ENCODE assay signal across 13 cellular contexts in genomic region chr16:85174871-85175723, GRCh38.
DNase-seq lines count a peak whose midpoint lies in the region; ATAC-seq and TF ChIP-seq lines count a peak whose summit lies in the region.
"Had no signal": no experiment of that assay in that cellular context is flagged by ENCODE, and none has a peak within 500 bp of the region (broad histone marks: within the 10 kb centered on the region; RNA-seq: fewer than 3 reads in every experiment).

No MANE protein-coding gene starts in this region.

- peak; percentile 27 for DNase-seq in ELF-1 (ENCODE audit: low read depth, low spot score)
- DNase-seq in RWPE2 (ENCODE audit: low spot score), result no peak
- no peak for DNase-seq in fibroblast of villous mesenchyme (ENCODE audit: low read depth)
- DNase-seq in superior temporal gyrus (ENCODE audit: extremely low spot score), result no peak
- no peak for DNase-seq in anterior cingulate cortex (lab: John Stamatoyannopoulos, UW)
- DNase-seq: activated CD4-positive, alpha-beta T cell treated with anti-CD3 and anti-CD28 coated beads, Interleukin-2, amount 10 ng/mL, durations not matched to agents 7 days and 5 days; erythroblast; T-cell had no signal

- H3K4me2 ChIP-seq in skeletal muscle satellite cell (ENCODE audit: low read length), result peak overlapping the region; percentile 98

- H3K36me3 ChIP-seq in RWPE2 (ENCODE audit: low read depth) (no peaks in the 10 kb centered on the region), skeletal muscle satellite cell (ENCODE audit: insufficient read depth, low read length) (peaks cover 5% of the 10 kb centered on the region), gastroesophageal sphincter (no peaks in the 10 kb centered on the region)

- TF ChIP-seq EP300 in gastroesophageal sphincter (IDR thresholded peaks at IDR 0.05), result no peak

- WGBS in gastroesophageal sphincter (ENCODE audit: low coverage in 1 of 2), 2 donors, result 59 to 71% methylated on average over 5 to 7 of the region's 26 CpGs

- H3K9me3 ChIP-seq in RWPE2 (ENCODE audit: severe bottlenecking) (no peaks in the 10 kb centered on the region), skeletal muscle satellite cell (replicated peaks; ENCODE audit: low read length) (no peaks in the 10 kb centered on the region), gastroesophageal sphincter (no peaks in the 10 kb centered on the region)

- H3K4me1 ChIP-seq in RWPE2 (ENCODE audit: insufficient read depth, poor library complexity, severe bottlenecking) (peaks cover 38% of the 10 kb centered on the region), skeletal muscle satellite cell (ENCODE audit: control insufficient read depth, insufficient read depth, low read length) (peaks cover 67% of the 10 kb centered on the region), gastroesophageal sphincter (peaks cover 0 to 79% (median 30%) of the 10 kb centered on the region in 3 donors)

- peak overlapping the region; percentile 81 for H3K9ac ChIP-seq in skeletal muscle satellite cell (ENCODE audit: low read depth, low read length)

- H3K4me3 ChIP-seq in RWPE2 (ENCODE audit: severe bottlenecking) (no peak overlapping the region), fibroblast of villous mesenchyme (ENCODE audit: low read depth, low read length) (peak overlapping the region; percentile 70), skeletal muscle satellite cell (ENCODE audit: low read length) (peak overlapping the region; percentile 76), gastroesophageal sphincter (no peak overlapping the region)
- H3K4me3 ChIP-seq: GM12878 had no signal

- H3K27ac ChIP-seq in RWPE2 (ENCODE audit: poor library complexity, severe bottlenecking) (peak overlapping the region; percentile 94), gastroesophageal sphincter (peak overlapping the region in 2 of 4 donors; percentile 40 to 46)

- TF ChIP-seq CTCF in RWPE2 (IDR thresholded peaks at IDR 0.05; ENCODE audit: poor library complexity, severe bottlenecking) (no peak), fibroblast of villous mesenchyme (IDR thresholded peaks at IDR 0.05; ENCODE audit: insufficient read depth, low read depth, low read length) (no peak), gastroesophageal sphincter (IDR thresholded peaks at IDR 0.05) (no peak)

- ATAC-seq in RWPE2 (ENCODE audit: low read depth) (no peak), HG02981 (IDR thresholded peaks at IDR 0.05; ENCODE audit: unreplicated experiment) (no peak), gastroesophageal sphincter (no peak)
- ATAC-seq: activated T-helper 17 cell treated with anti-CD3 and anti-CD28 coated beads, Interleukin-2, amount 50 U/mL, for 72 hours; GM12878; T-cell had no signal

- no peak for TF ChIP-seq POLR2A in gastroesophageal sphincter (IDR thresholded peaks at IDR 0.05)

- H3K27me3 ChIP-seq in RWPE2 (ENCODE audit: insufficient read depth, poor library complexity, severe bottlenecking) (no peaks in the 10 kb centered on the region), skeletal muscle satellite cell (ENCODE audit: control insufficient read depth, insufficient read depth, low read length) (no peaks in the 10 kb centered on the region), gastroesophageal sphincter (no peaks in the 10 kb centered on the region)

Comparison
In these comparisons a context has a peak if more than half of its experiments do, and no peak if none do; other contexts are left out.
1. H3K4me3 ChIP-seq: peak in fibroblast of villous mesenchyme (single experiment) and skeletal muscle satellite cell (single experiment); none in RWPE2 (single experiment) and gastroesophageal sphincter (0 of 2).